ENCODE assay signal across 1 cellular context in genomic region chr13:104592545-104593250, GRCh38.
TF ChIP-seq lines count a peak whose summit lies in the region.

No MANE protein-coding gene starts in this region.

TF ChIP-seq in GM23338, 12 proteins besides CTCF, POLR2A, EP300 and RAD21 (continued from another document):
- TF ChIP-seq ZNF462 (CRISPR knock-in tag; IDR thresholded peaks at IDR 0.05) (no peak), REST (IDR thresholded peaks at IDR 0.05; ENCODE audit: unreplicated experiment) (no peak), STAT1 (IDR thresholded peaks at IDR 0.05; ENCODE audit: unreplicated experiment) (no peak), NANOG (IDR thresholded peaks at IDR 0.05; ENCODE audit: borderline replicate concordance) (no peak), POLR2AphosphoS5 (IDR thresholded peaks at IDR 0.05; ENCODE audit: low read depth) (no peak), EZH2 (IDR thresholded peaks at IDR 0.05; ENCODE audit: low read depth, unreplicated experiment) (no peak), EZH2phosphoT487 (IDR thresholded peaks at IDR 0.05; ENCODE audit: unreplicated experiment) (no peak), JUNB (IDR thresholded peaks at IDR 0.05; ENCODE audit: unreplicated experiment) (no peak), ZNF114 (CRISPR knock-in tag; IDR thresholded peaks at IDR 0.05) (no peak), ZNF331 (CRISPR knock-in tag; IDR thresholded peaks at IDR 0.05; ENCODE audit: low read depth) (no peak)
